Comparison of ENCODE assay signal across 9 cellular contexts in the genomic region with DNA sequence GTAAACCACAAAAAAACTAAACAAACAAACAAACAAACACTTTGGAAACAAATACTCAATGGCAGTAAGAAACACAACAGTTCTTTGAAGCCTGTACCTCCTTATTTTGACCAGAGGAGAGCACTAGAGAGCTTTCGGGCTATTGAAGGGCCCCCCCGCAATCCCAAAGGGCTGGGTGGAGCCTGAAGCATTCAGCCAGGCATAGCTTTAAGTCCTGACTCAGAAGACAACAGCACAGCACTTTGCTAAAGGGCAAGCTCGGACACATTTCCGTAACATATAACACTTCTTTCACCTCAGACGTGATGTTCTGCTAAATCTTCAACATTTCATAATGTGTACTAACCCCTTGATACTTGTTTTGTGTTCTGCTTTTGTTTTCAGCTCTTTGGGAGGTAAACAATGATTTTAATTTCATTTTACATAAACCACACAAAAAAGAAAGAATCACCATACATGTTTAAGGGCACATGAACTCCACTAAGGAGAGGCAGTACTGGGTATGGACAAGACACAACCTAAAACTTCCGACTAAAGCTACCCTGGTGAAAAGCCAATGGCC. TPM values are rescaled to one million over a fixed set of nuclear protein-coding genes. Genes with fewer than 3 reads are reported as not detected.
DNase-seq lines count a peak whose midpoint lies in the region; ATAC-seq and TF ChIP-seq lines count a peak whose summit lies in the region.
"Had no signal": no experiment of that assay in that cellular context is flagged by ENCODE, and none has a peak within 500 bp of the region (broad histone marks: within the 10 kb centered on the region; RNA-seq: fewer than 3 reads in every experiment).

No MANE protein-coding gene starts in this region.

- no peak for TF ChIP-seq EP300 in neural cell (conservative IDR thresholded peaks at IDR 0.05; ENCODE audit: poor library complexity, severe bottlenecking)

- H3K79me2 ChIP-seq in neural cell (replicated peaks; ENCODE audit: insufficient read depth, low read length), result no peaks in the 10 kb centered on the region

- H3F3A ChIP-seq in neural cell (ENCODE audit: insufficient read depth, low read length, poor library complexity, severe bottlenecking), result no peaks in the 10 kb centered on the region

- no peaks in the 10 kb centered on the region for H3K27me3 ChIP-seq in neural cell (ENCODE audit: insufficient read depth, low read depth, low read length)

- TF ChIP-seq RAD21 in neural cell (conservative IDR thresholded peaks at IDR 0.05), result peak; percentile 73

- H4K20me1 ChIP-seq in neural cell (ENCODE audit: insufficient read depth), result no peaks in the 10 kb centered on the region

- DNase-seq in DMS114 treated with DMSO at 0.1 percent for 48 hours (lab: John Stamatoyannopoulos, UW; ENCODE audit: unreplicated experiment) (peak; percentile 81), NCI-H2196 (lab: John Stamatoyannopoulos, UW; ENCODE audit: unreplicated experiment) (peak; percentile 81), foreskin melanocyte (peak; percentile 75)

- no peak overlapping the region for H3K9ac ChIP-seq in neural cell (ENCODE audit: low read length)

- no peaks in the 10 kb centered on the region for H3K9me2 ChIP-seq in neural cell (ENCODE audit: insufficient read depth, low read length)

- H3K4me3 ChIP-seq in WI38 (ENCODE audit: low read depth, low read length) (peak overlapping the region; percentile 45), neural cell (ENCODE audit: low read length) (no peak overlapping the region)

- peak; percentile 78 for ATAC-seq in GM19328 (IDR thresholded peaks at IDR 0.05; ENCODE audit: unreplicated experiment)
- ATAC-seq in HG03354 (IDR thresholded peaks at IDR 0.05; ENCODE audit: poor library complexity, severe bottlenecking, unreplicated experiment), result peak; percentile 90
- ATAC-seq in HG02970 (IDR thresholded peaks at IDR 0.05; ENCODE audit: low FRiP score, unreplicated experiment), result no peak

- H3K4me2 ChIP-seq in neural cell (ENCODE audit: low read length), result no peak overlapping the region

- H3K36me3 ChIP-seq in neural cell (ENCODE audit: insufficient read depth, low read length), result no peaks in the 10 kb centered on the region

- H3K9me3 ChIP-seq in neural cell (ENCODE audit: low read length), result no peaks in the 10 kb centered on the region

- TF ChIP-seq CTCF in WI38 (IDR thresholded peaks at IDR 0.05; ENCODE audit: low read depth, low read length), result peak; percentile 84
- peak; percentile 73 for TF ChIP-seq CTCF in neural cell (IDR thresholded peaks at IDR 0.05; ENCODE audit: poor library complexity, severe bottlenecking)

- no peak overlapping the region for H2AFZ ChIP-seq in neural cell (ENCODE audit: low read depth, low read length)

- H3K27ac ChIP-seq in neural cell (ENCODE audit: low read length), result no peak overlapping the region

TF ChIP-seq in neural cell, 6 proteins besides CTCF, POLR2A, EP300 and RAD21:
- TF ChIP-seq POLR2AphosphoS5 (IDR thresholded peaks at IDR 0.05) (no peak), TAF1 (IDR thresholded peaks at IDR 0.05; ENCODE audit: low read depth) (no peak), MXI1 (conservative IDR thresholded peaks at IDR 0.05; ENCODE audit: poor library complexity, severe bottlenecking) (no peak), SMC3 (conservative IDR thresholded peaks at IDR 0.05; ENCODE audit: poor library complexity) (peak; percentile 74), EZH2 (IDR thresholded peaks at IDR 0.05; ENCODE audit: borderline replicate concordance, insufficient read depth, low read length, poor library complexity, severe bottlenecking) (no peak)
- TF ChIP-seq, protein P1, sequence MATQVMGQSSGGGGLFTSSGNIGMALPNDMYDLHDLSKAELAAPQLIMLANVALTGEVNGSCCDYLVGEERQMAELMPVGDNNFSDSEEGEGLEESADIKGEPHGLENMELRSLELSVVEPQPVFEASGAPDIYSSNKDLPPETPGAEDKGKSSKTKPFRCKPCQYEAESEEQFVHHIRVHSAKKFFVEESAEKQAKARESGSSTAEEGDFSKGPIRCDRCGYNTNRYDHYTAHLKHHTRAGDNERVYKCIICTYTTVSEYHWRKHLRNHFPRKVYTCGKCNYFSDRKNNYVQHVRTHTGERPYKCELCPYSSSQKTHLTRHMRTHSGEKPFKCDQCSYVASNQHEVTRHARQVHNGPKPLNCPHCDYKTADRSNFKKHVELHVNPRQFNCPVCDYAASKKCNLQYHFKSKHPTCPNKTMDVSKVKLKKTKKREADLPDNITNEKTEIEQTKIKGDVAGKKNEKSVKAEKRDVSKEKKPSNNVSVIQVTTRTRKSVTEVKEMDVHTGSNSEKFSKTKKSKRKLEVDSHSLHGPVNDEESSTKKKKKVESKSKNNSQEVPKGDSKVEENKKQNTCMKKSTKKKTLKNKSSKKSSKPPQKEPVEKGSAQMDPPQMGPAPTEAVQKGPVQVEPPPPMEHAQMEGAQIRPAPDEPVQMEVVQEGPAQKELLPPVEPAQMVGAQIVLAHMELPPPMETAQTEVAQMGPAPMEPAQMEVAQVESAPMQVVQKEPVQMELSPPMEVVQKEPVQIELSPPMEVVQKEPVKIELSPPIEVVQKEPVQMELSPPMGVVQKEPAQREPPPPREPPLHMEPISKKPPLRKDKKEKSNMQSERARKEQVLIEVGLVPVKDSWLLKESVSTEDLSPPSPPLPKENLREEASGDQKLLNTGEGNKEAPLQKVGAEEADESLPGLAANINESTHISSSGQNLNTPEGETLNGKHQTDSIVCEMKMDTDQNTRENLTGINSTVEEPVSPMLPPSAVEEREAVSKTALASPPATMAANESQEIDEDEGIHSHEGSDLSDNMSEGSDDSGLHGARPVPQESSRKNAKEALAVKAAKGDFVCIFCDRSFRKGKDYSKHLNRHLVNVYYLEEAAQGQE (IDR thresholded peaks at IDR 0.05; ENCODE audit: borderline replicate concordance), result no peak

RNA-seq across cellular contexts. Expression of a gene that starts 9.7 kb away (rescaled TPM):
- polyA plus RNA-seq in neural cell, result not detected in 2 replicates
- not detected in 2 replicates for polyA minus RNA-seq in neural cell
- polyA plus RNA-seq: esophagus had no signal
